ENCODE assay signal across 12 cellular contexts in the genomic region with DNA sequence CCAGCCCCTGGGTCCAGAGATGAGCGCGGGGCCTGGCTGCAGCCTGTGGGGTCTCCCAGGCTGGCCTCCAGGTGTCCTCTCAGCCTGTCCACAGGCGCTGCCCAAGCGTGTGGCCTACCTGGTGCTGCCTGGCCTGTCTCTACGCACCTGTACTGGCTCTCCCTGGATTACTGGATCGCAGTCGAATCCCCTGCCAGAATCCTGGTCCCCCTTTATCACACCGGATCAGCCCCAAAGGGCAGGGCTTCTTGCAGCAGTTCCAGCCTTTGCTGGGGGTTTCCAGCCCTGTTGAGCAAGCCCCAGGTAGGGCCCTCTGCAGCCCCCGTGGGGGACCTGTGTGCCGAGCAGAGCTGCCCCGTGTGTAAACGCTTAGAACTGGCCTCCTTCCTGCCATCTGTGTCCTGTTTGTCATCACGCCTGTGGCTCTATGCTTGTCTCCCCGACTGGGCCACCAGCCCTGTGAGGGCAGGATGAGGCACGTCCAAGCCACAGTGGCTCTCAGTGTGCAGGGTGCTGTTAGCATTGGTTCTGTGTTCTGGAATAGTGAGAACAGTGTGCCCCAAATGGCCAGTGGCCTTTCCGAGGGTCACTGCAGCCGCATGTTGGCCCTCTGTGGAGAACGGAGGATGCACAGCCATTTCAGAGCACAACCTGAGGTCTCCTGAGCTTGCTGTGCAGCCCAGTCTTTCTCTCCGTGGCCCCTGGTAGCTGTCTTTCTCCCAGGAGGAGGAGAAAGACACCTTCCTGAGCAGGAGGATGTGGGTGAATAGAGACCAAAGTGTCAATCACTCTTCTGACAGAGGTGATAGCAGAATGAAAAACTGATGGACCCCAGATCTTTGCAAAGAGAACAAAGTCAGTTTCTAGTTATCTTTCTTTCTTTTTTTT. TPM values are rescaled to one million over a fixed set of nuclear protein-coding genes. Genes with fewer than 3 reads are reported as not detected.
DNase-seq lines count a peak whose midpoint lies in the region; ATAC-seq and TF ChIP-seq lines count a peak whose summit lies in the region.
"Had no signal": no experiment of that assay in that cellular context is flagged by ENCODE, and none has a peak within 500 bp of the region (broad histone marks: within the 10 kb centered on the region; RNA-seq: fewer than 3 reads in every experiment).

No MANE protein-coding gene starts in this region.

- H3K9ac ChIP-seq in PC-3 (ENCODE audit: low read length), result no peak overlapping the region

- H3K79me2 ChIP-seq in OCI-LY7 (ENCODE audit: insufficient read depth, low read depth, low read length) (no peaks in the 10 kb centered on the region), PC-3 (ENCODE audit: low read length) (no peaks in the 10 kb centered on the region)

- H3K4me1 ChIP-seq in heart right ventricle (peaks cover 15 to 68% (median 31%) of the 10 kb centered on the region in 9 donors), OCI-LY7 (ENCODE audit: insufficient read depth, low read length, poor library complexity, severe bottlenecking) (peaks cover 8% of the 10 kb centered on the region), PC-3 (ENCODE audit: insufficient read depth, low read length) (no peaks in the 10 kb centered on the region)

- DNase-seq in activated CD4-positive, alpha-beta T cell treated with anti-CD3 and anti-CD28 coated beads, Interleukin-2, amount 10 ng/mL, durations not matched to agents 7 days and 5 days, result no peak
- DNase-seq in activated CD4-positive, alpha-beta T cell treated with anti-CD3 and anti-CD28 coated beads for 1 hour, result no peak
- DNase-seq in UCSD-AML1 (lab: John Stamatoyannopoulos, UW; ENCODE audit: unreplicated experiment) (peak; percentile 48), heart right ventricle (no peak), OCI-LY7 (ENCODE audit: low spot score) (no peak), PC-3 (no peak)
- no peak for DNase-seq in stimulated activated naive B cell treated with anti-CD40 and anti-IgM and Interleukin-4, amounts not matched to agents 10 μg/mL and 1 μg/mL and 100 μg/mL, for 72 hours
- DNase-seq: activated CD4-positive, CD25-positive, alpha-beta regulatory T cell treated with anti-CD3 and anti-CD28 coated beads, Interleukin-2, amount 50 U/mL, for 72 hours; mesendoderm; NCI-H526 treated with DMSO at 0.1 percent for 48 hours had no signal

- H3K9me2 ChIP-seq in OCI-LY7 (ENCODE audit: insufficient read depth, low read length) (no peaks in the 10 kb centered on the region), PC-3 (replicated peaks; ENCODE audit: low read length) (no peaks in the 10 kb centered on the region)

- no peak overlapping the region for H3K4me3 Mint-ChIP-seq in activated CD4-positive, alpha-beta T cell treated with anti-CD3 and anti-CD28 coated beads, Interleukin-2, amount 10 ng/mL, durations not matched to agents 7 days and 5 days
- H3K4me3 Mint-ChIP-seq in stimulated activated naive B cell treated with anti-CD40 and anti-IgM and Interleukin-4, amounts not matched to agents 10 μg/mL and 1 μg/mL and 100 μg/mL, for 72 hours, result no peak overlapping the region

- H3K27ac Mint-ChIP-seq in activated CD4-positive, alpha-beta T cell treated with anti-CD3 and anti-CD28 coated beads, Interleukin-2, amount 10 ng/mL, durations not matched to agents 7 days and 5 days, result peak overlapping the region; percentile 76
- H3K27ac Mint-ChIP-seq in stimulated activated naive B cell treated with anti-CD40 and anti-IgM and Interleukin-4, amounts not matched to agents 10 μg/mL and 1 μg/mL and 100 μg/mL, for 72 hours, result peak overlapping the region; percentile 37
- H3K27ac Mint-ChIP-seq: activated naive CD4-positive, alpha-beta T cell treated with anti-CD3 and anti-CD28 coated beads, Interleukin-2, amount 50 U/mL, for 72 hours had no signal

- no peaks in the 10 kb centered on the region for H3K9me3 ChIP-seq in heart right ventricle
- H3K9me3 ChIP-seq in OCI-LY7 (ENCODE audit: low read length), result no peaks in the 10 kb centered on the region
- H3K9me3 ChIP-seq in PC-3 (ENCODE audit: low read length), result no peaks in the 10 kb centered on the region

- no peaks in the 10 kb centered on the region for H3K27me3 Mint-ChIP-seq in activated CD4-positive, alpha-beta T cell treated with anti-CD3 and anti-CD28 coated beads, Interleukin-2, amount 10 ng/mL, durations not matched to agents 7 days and 5 days
- no peaks in the 10 kb centered on the region for H3K27me3 Mint-ChIP-seq in stimulated activated naive B cell treated with anti-CD40 and anti-IgM and Interleukin-4, amounts not matched to agents 10 μg/mL and 1 μg/mL and 100 μg/mL, for 72 hours

- BruUV-seq in OCI-LY7 (replicated peaks; lab: Mats Ljungman, UMichigan) (no TSS peak), PC-3 (replicated peaks; lab: Mats Ljungman, UMichigan) (no TSS peak)

- H3K4me1 Mint-ChIP-seq in activated CD4-positive, alpha-beta T cell treated with anti-CD3 and anti-CD28 coated beads, Interleukin-2, amount 10 ng/mL, durations not matched to agents 7 days and 5 days, result peaks cover 19% of the 10 kb centered on the region
- peaks cover 22 to 39% of the 10 kb centered on the region in 2 donors for H3K4me1 Mint-ChIP-seq in stimulated activated naive B cell treated with anti-CD40 and anti-IgM and Interleukin-4, amounts not matched to agents 10 μg/mL and 1 μg/mL and 100 μg/mL, for 72 hours

- no peak overlapping the region for H3K4me2 ChIP-seq in OCI-LY7 (ENCODE audit: low read length)
- H3K4me2 ChIP-seq in PC-3 (ENCODE audit: low read length), result no peak overlapping the region

- TF ChIP-seq CTCF in heart right ventricle (IDR thresholded peaks at IDR 0.05), result no peak
- TF ChIP-seq CTCF in OCI-LY7 (conservative IDR thresholded peaks at IDR 0.05; ENCODE audit: low read length), result no peak
- no peak for TF ChIP-seq CTCF in PC-3 (conservative IDR thresholded peaks at IDR 0.05; ENCODE audit: low read depth, low read length)

- CTCF ChIA-PET in activated CD4-positive, alpha-beta T cell treated with anti-CD3 and anti-CD28 coated beads, Interleukin-2, amount 10 ng/mL, durations not matched to agents 7 days and 5 days (lab: Charles Lee), result interaction anchor here (0.8 kb wide), 1 partner anchor 365 kb away, joined by 3 read pairs; a partner anchor contains a TSS
- CTCF ChIA-PET in OCI-LY7 (lab: Charles Lee; ENCODE audit: unreplicated experiment), result no interaction called here
- CTCF ChIA-PET in PC-3 (lab: Charles Lee), result no interaction called here

- ATAC-seq in heart right ventricle, result peak in 2 of 8 donors; percentile 7 to 17
- no peak for ATAC-seq in stimulated activated naive B cell treated with anti-CD40 and anti-IgM and Interleukin-4, amounts not matched to agents 10 μg/mL and 1 μg/mL and 100 μg/mL, for 72 hours (replicated peaks)
- ATAC-seq in PC-3, result no peak
- ATAC-seq in GM19452 (IDR thresholded peaks at IDR 0.05; ENCODE audit: unreplicated experiment), result no peak

- peaks cover 0 to 11% (median 0%) of the 10 kb centered on the region in 9 donors for H3K36me3 ChIP-seq in heart right ventricle
- H3K36me3 ChIP-seq in OCI-LY7 (ENCODE audit: insufficient read depth, low read length), result peaks cover 17% of the 10 kb centered on the region
- no peaks in the 10 kb centered on the region for H3K36me3 ChIP-seq in PC-3 (ENCODE audit: low read depth, low read length)

- no peaks in the 10 kb centered on the region for H3K36me3 Mint-ChIP-seq in activated CD4-positive, alpha-beta T cell treated with anti-CD3 and anti-CD28 coated beads, Interleukin-2, amount 10 ng/mL, durations not matched to agents 7 days and 5 days (ENCODE audit: low read depth)
- peaks cover 23 to 24% of the 10 kb centered on the region in 2 donors for H3K36me3 Mint-ChIP-seq in stimulated activated naive B cell treated with anti-CD40 and anti-IgM and Interleukin-4, amounts not matched to agents 10 μg/mL and 1 μg/mL and 100 μg/mL, for 72 hours

- H3K27me3 ChIP-seq in heart right ventricle (no peaks in the 10 kb centered on the region), PC-3 (ENCODE audit: low read length) (no peaks in the 10 kb centered on the region)

- H3K4me3 ChIP-seq in heart right ventricle (no peak overlapping the region), OCI-LY7 (ENCODE audit: low read depth, low read length, poor library complexity, severe bottlenecking) (no peak overlapping the region), PC-3 (ENCODE audit: low read length) (no peak overlapping the region)

- whole genome bisulfite sequencing in heart right ventricle, 2 donors, result 61 to 63% methylated on average over 19 of the region's 19 CpGs

- POLR2A ChIA-PET in activated CD4-positive, alpha-beta T cell treated with anti-CD3 and anti-CD28 coated beads, Interleukin-2, amount 10 ng/mL, durations not matched to agents 7 days and 5 days (lab: Charles Lee), result interaction anchor here (0.6 kb wide), 1 partner anchor 14 kb away, joined by 4 read pairs; no protein-coding TSS in a partner anchor
- POLR2A ChIA-PET in OCI-LY7 (lab: Charles Lee) (interaction anchor here (0.6 to 0.7 kb wide), 2 partner anchors 13 to 160 kb away, joined by 3 to 6 read pairs; no protein-coding TSS in a partner anchor), PC-3 (lab: Charles Lee; ENCODE audit: unreplicated experiment) (no interaction called here)

- peak overlapping the region in 6 of 10 donors; percentile 13 to 45 (median 27) for H3K27ac ChIP-seq in heart right ventricle
- H3K27ac ChIP-seq in OCI-LY7 (ENCODE audit: low read depth, low read length, poor library complexity, severe bottlenecking), result no peak overlapping the region
- H3K27ac ChIP-seq in PC-3 (ENCODE audit: low read length), result no peak overlapping the region

- H3F3A ChIP-seq in PC-3 (ENCODE audit: low read length, unreplicated experiment), result no peaks in the 10 kb centered on the region

- intact Hi-C loops in heart right ventricle (cut with DNase I), result no loop called here
- intact Hi-C loops in OCI-LY7 (cut with micrococcal nuclease; ENCODE audit: unreplicated experiment), result no loop called here
- intact Hi-C loops in PC-3 (cut with micrococcal nuclease), result no loop called here

- no peak overlapping the region for H2AFZ ChIP-seq in OCI-LY7 (ENCODE audit: low read length)
- no peak overlapping the region for H2AFZ ChIP-seq in PC-3 (ENCODE audit: low read length)

- H3K9me3 Mint-ChIP-seq in activated CD4-positive, alpha-beta T cell treated with anti-CD3 and anti-CD28 coated beads, Interleukin-2, amount 10 ng/mL, durations not matched to agents 7 days and 5 days, result no peaks in the 10 kb centered on the region
- H3K9me3 Mint-ChIP-seq in stimulated activated naive B cell treated with anti-CD40 and anti-IgM and Interleukin-4, amounts not matched to agents 10 μg/mL and 1 μg/mL and 100 μg/mL, for 72 hours, result no peaks in the 10 kb centered on the region
- H3K9me3 Mint-ChIP-seq: activated naive CD4-positive, alpha-beta T cell treated with anti-CD3 and anti-CD28 coated beads, Interleukin-2, amount 50 U/mL, for 72 hours had no signal

- H4K20me1 ChIP-seq in OCI-LY7 (ENCODE audit: insufficient read depth, low read length), result no peaks in the 10 kb centered on the region
- no peaks in the 10 kb centered on the region for H4K20me1 ChIP-seq in PC-3 (ENCODE audit: low read length)

RNA-seq across cellular contexts. Expression of a gene that starts 13.9 kb away (rescaled TPM):
- total RNA-seq in activated CD4-positive, alpha-beta T cell treated with anti-CD3 and anti-CD28 coated beads, Interleukin-2, amount 10 ng/mL, durations not matched to agents 7 days and 5 days, result 10 to 100 TPM; 19.3 to 21.9 TPM
- total RNA-seq in heart right ventricle (10 to 100 TPM; 28.5 to 59.9 (median 35.0) TPM), OCI-LY7 (2022) (23.5 and 24.7 TPM in 2 replicates), PC-3 (2014; rRNA removed) (23.0 and 32.1 TPM in 2 replicates)
- 100 to 1,000 TPM in 1 of 2 donors, 10 to 100 TPM in 1; 25.8 to 103 TPM for polyA plus RNA-seq in heart right ventricle
- total RNA-seq in OCI-LY7 (2014; rRNA removed; shearing (Covaris generic)), result 24.1 and 28.9 TPM in 2 replicates

RNA-seq across cellular contexts. Expression of a gene that starts 13.9 kb away (rescaled TPM):
- 10 to 100 TPM; 71.8 to 74.8 TPM for total RNA-seq in activated CD4-positive, alpha-beta T cell treated with anti-CD3 and anti-CD28 coated beads, Interleukin-2, amount 10 ng/mL, durations not matched to agents 7 days and 5 days
- total RNA-seq in heart right ventricle (100 to 1,000 TPM in 5 of 10 donors, 10 to 100 TPM in 5; 72.5 to 128 (median 101) TPM), OCI-LY7 (2022) (89.5 and 90.8 TPM in 2 replicates), PC-3 (2014; rRNA removed) (204 and 205 TPM in 2 replicates)
- 100 to 1,000 TPM in 1 of 2 donors, 10 to 100 TPM in 1; 42.9 to 273 TPM for polyA plus RNA-seq in heart right ventricle
- total RNA-seq in OCI-LY7 (2014; rRNA removed; shearing (Covaris generic)), result 102 and 112 TPM in 2 replicates

Comparison
In these comparisons a context has a peak if more than half of its experiments do, and no peak if none do; other contexts are left out.
1. H3K27ac ChIP-seq: peak in heart right ventricle (6 of 10); none in OCI-LY7 (single experiment) and PC-3 (single experiment).